1 cellular context compared by ENCODE assay signal in the genomic region with DNA sequence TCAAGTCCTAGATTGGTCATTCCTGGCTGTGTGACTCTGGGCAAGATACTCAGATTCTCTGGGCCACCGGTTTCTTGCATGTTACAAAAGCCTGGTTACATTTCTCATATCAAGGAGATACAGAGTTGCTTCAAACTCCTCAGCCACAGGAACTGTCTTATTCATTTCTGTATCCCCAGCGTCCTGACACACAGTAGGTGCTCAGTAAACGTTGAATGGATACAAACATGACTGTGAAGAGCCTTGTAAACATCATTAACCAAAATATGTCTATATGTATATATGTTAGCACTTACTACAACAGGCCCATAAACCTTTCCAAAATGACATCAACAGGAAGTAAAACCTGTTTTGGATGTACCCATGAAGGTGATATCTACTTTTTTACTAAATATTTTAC.
TF ChIP-seq lines count a peak whose summit lies in the region.

No MANE protein-coding gene starts in this region.

TF ChIP-seq in HCT116, 20 proteins besides CTCF, POLR2A, EP300 and RAD21:
- TF ChIP-seq POLR2AphosphoS5 (IDR thresholded peaks at IDR 0.05; ENCODE audit: low read depth, low read length) (no peak), EZH2 (IDR thresholded peaks at IDR 0.05) (no peak), EZH2phosphoT487 (IDR thresholded peaks at IDR 0.05; ENCODE audit: borderline replicate concordance) (no peak), SIN3A (IDR thresholded peaks at IDR 0.05; ENCODE audit: low read depth) (no peak), TCF7L2 (IDR thresholded peaks at IDR 0.05; ENCODE audit: borderline replicate concordance, extremely low read depth, insufficient read depth, insufficient read length) (no peak), CEBPB (IDR thresholded peaks at IDR 0.05; ENCODE audit: low read depth) (no peak)
